Comparison of ENCODE assay signal across 13 cellular contexts in genomic region chr1:165290143-165290542, GRCh38.
A peak's percentile ranks its signal among the peaks of the same experiment; 100 is the strongest.
DNase-seq lines count a peak whose midpoint lies in the region; ATAC-seq and TF ChIP-seq lines count a peak whose summit lies in the region.
"Had no signal": no experiment of that assay in that cellular context is flagged by ENCODE, and none has a peak within 500 bp of the region (broad histone marks: within the 10 kb centered on the region; RNA-seq: fewer than 3 reads in every experiment).

No MANE protein-coding gene starts in this region.

- H3K36me3 ChIP-seq in GM23338 (ENCODE audit: insufficient read depth): no peaks in the 10 kb centered on the region
- H3K36me3 ChIP-seq in Panc1 (ENCODE audit: control insufficient read depth, insufficient read depth, low read length): no peaks in the 10 kb centered on the region

- intact Hi-C loops in Panc1 (cut with micrococcal nuclease; ENCODE audit: unreplicated experiment): no loop called here

- H3K9me2 ChIP-seq in GM23338 (ENCODE audit: insufficient read depth): peaks cover 4% of the 10 kb centered on the region; the same call in 1 of the 2 replicates

- TF ChIP-seq CTCF in AG09309 (IDR thresholded peaks at IDR 0.05; ENCODE audit: control insufficient read depth, insufficient read depth, low read depth, low read length, missing control alignments): peak; percentile 4
- TF ChIP-seq CTCF in GM23338 (conservative IDR thresholded peaks at IDR 0.05; ENCODE audit: low read depth in 2 of 2): peak; percentile 21 to 41; a peak in 3 of 4 replicates
- TF ChIP-seq CTCF in Panc1 (IDR thresholded peaks at IDR 0.05): peak; percentile 53
- no peak for TF ChIP-seq CTCF in foreskin fibroblast (IDR thresholded peaks at IDR 0.05; ENCODE audit: low read depth, low read length)

- H3K4me3 Mint-ChIP-seq in GM23338: no peak overlapping the region
- H3K4me3 Mint-ChIP-seq: activated T-helper 17 cell treated with anti-CD3 and anti-CD28 coated beads, Interleukin-2, amount 50 U/mL, for 72 hours; stimulated activated naive B cell treated with anti-CD40 and anti-IgM and Interleukin-4, amounts not matched to agents 10 μg/mL and 1 μg/mL and 100 μg/mL, for 72 hours had no signal

- no peak for ATAC-seq in GM23338
- 0 out of 2 replicates have a peak, but pooled peaks have one; percentile 70 for ATAC-seq in Panc1
- ATAC-seq: activated CD4-positive, CD25-positive, alpha-beta regulatory T cell treated with anti-CD3 and anti-CD28 coated beads, Interleukin-2, amount 50 U/mL, for 24 hours; activated T-helper 17 cell treated with anti-CD3 and anti-CD28 coated beads, Interleukin-2, amount 50 U/mL, for 72 hours; stimulated activated naive B cell treated with anti-CD40 and anti-IgM and Interleukin-4, amounts not matched to agents 10 μg/mL and 1 μg/mL and 100 μg/mL, for 72 hours had no signal

- H3K4me3 ChIP-seq in AG09309 (ENCODE audit: control insufficient read depth, low read depth, low read length): no peak overlapping the region
- no peak overlapping the region for H3K4me3 ChIP-seq in GM23338
- no peak overlapping the region for H3K4me3 ChIP-seq in Panc1 (ENCODE audit: low read depth in 2 of 2, low read length in 2 of 2)
- no peak overlapping the region for H3K4me3 ChIP-seq in foreskin fibroblast (ENCODE audit: low read depth in 1 of 2, low read length in 2 of 2)

- peaks cover 2% of the 10 kb centered on the region for H3K27me3 Mint-ChIP-seq in GM23338 (ENCODE audit: insufficient read depth, low read depth, poor library complexity)

- DNase-seq in AG09309 (ENCODE audit: low read depth): no peak
- DNase-seq in GM23338 (ENCODE audit: low spot score): peak; percentile 42
- DNase-seq in Panc1 (ENCODE audit: low read depth, low spot score): no peak
- peak; percentile 1 to 2 for DNase-seq in foreskin fibroblast
- DNase-seq in islet precursor cell: no peak
- DNase-seq in activated CD4-positive, alpha-beta T cell treated with anti-CD3 and anti-CD28 coated beads, Interleukin-2, amount 50 U/mL, for 4 hours: no peak
- DNase-seq in activated naive CD4-positive, alpha-beta T cell treated with anti-CD3 and anti-CD28 coated beads, Interleukin-2, amount 50 U/mL, for 16 hours: no peak
- DNase-seq in NCI-H2029 (lab: John Stamatoyannopoulos, UW): no peak
- DNase-seq: Kasumi-1; stimulated activated CD4-positive, alpha-beta T cell treated with anti-CD3 and anti-CD28 coated beads, Interleukin-2, amount 100 ng/mL, for 48 hours; stimulated activated naive B cell treated with anti-CD40 and anti-IgM and Interleukin-4, amounts not matched to agents 10 μg/mL and 1 μg/mL and 100 μg/mL, for 72 hours had no signal

- H3K9me3 ChIP-seq in Panc1 (ENCODE audit: control insufficient read depth, insufficient read depth, low read depth, low read length): no peaks in the 10 kb centered on the region

- H3K9me3 Mint-ChIP-seq in GM23338: peaks cover 11% of the 10 kb centered on the region
- H3K9me3 Mint-ChIP-seq: activated T-helper 17 cell treated with anti-CD3 and anti-CD28 coated beads, Interleukin-2, amount 50 U/mL, for 72 hours had no signal

- no peaks in the 10 kb centered on the region for H3K27me3 ChIP-seq in GM23338 (ENCODE audit: insufficient read depth)
- H3K27me3 ChIP-seq in Panc1 (ENCODE audit: control insufficient read depth, insufficient read depth, low read length): no peaks in the 10 kb centered on the region

- H3K79me2 ChIP-seq in GM23338 (replicated peaks; ENCODE audit: insufficient read depth): no peaks in the 10 kb centered on the region

- peaks cover 9% of the 10 kb centered on the region; the same call in 1 of the 2 replicates for H3K4me1 ChIP-seq in GM23338 (ENCODE audit: insufficient read depth)
- no peaks in the 10 kb centered on the region for H3K4me1 ChIP-seq in Panc1 (ENCODE audit: control insufficient read depth, insufficient read depth, low read length)

- peaks cover 15% of the 10 kb centered on the region for H3K4me1 Mint-ChIP-seq in GM23338
- H3K4me1 Mint-ChIP-seq: activated T-helper 17 cell treated with anti-CD3 and anti-CD28 coated beads, Interleukin-2, amount 50 U/mL, for 72 hours; stimulated activated naive B cell treated with anti-CD40 and anti-IgM and Interleukin-4, amounts not matched to agents 10 μg/mL and 1 μg/mL and 100 μg/mL, for 72 hours had no signal

- no peaks in the 10 kb centered on the region for H4K20me1 ChIP-seq in GM23338 (replicated peaks; ENCODE audit: insufficient read depth)

- H3K27ac Mint-ChIP-seq in GM23338: no peak overlapping the region
- H3K27ac Mint-ChIP-seq: activated T-helper 17 cell treated with anti-CD3 and anti-CD28 coated beads, Interleukin-2, amount 50 U/mL, for 72 hours; stimulated activated naive B cell treated with anti-CD40 and anti-IgM and Interleukin-4, amounts not matched to agents 10 μg/mL and 1 μg/mL and 100 μg/mL, for 72 hours had no signal

- in situ Hi-C loops in Panc1 (cut with HindIII; ENCODE audit: low pct_unique_long_range_greater_than_20kb, low sequenced_read_pairs): no loop called here

- CTCF ChIA-PET in Panc1 (lab: Charles Lee): no interaction called here

- no peak overlapping the region for H3K4me2 ChIP-seq in GM23338

- no peak overlapping the region for H2AFZ ChIP-seq in GM23338

- H3K36me3 Mint-ChIP-seq in GM23338 (ENCODE audit: low read depth): peaks cover 3% of the 10 kb centered on the region; the same call in 1 of the 3 replicates
- H3K36me3 Mint-ChIP-seq: stimulated activated naive B cell treated with anti-CD40 and anti-IgM and Interleukin-4, amounts not matched to agents 10 μg/mL and 1 μg/mL and 100 μg/mL, for 72 hours had no signal

- no TSS peak for BruUV-seq in Panc1 (replicated peaks; lab: Mats Ljungman, UMichigan)

- POLR2A ChIA-PET in Panc1 (lab: Charles Lee): no interaction called here

- H3K27ac ChIP-seq in GM23338 (ENCODE audit: low read depth) (no peak overlapping the region), Panc1 (ENCODE audit: low read length) (no peak overlapping the region)

- H3F3A ChIP-seq in GM23338 (replicated peaks; ENCODE audit: low read depth): no peaks in the 10 kb centered on the region

TF ChIP-seq in GM23338, 12 proteins besides CTCF, POLR2A, EP300 and RAD21 (continues in another document):
- TF ChIP-seq JUNB (IDR thresholded peaks at IDR 0.05; ENCODE audit: unreplicated experiment) (no peak), ZNF114 (CRISPR knock-in tag; IDR thresholded peaks at IDR 0.05) (no peak), STAT1 (IDR thresholded peaks at IDR 0.05; ENCODE audit: unreplicated experiment) (no peak), EZH2phosphoT487 (IDR thresholded peaks at IDR 0.05; ENCODE audit: unreplicated experiment) (no peak), CREB1 (CRISPR knock-in tag; IDR thresholded peaks at IDR 0.05; ENCODE audit: low read depth) (no peak)
- TF ChIP-seq, protein P1, sequence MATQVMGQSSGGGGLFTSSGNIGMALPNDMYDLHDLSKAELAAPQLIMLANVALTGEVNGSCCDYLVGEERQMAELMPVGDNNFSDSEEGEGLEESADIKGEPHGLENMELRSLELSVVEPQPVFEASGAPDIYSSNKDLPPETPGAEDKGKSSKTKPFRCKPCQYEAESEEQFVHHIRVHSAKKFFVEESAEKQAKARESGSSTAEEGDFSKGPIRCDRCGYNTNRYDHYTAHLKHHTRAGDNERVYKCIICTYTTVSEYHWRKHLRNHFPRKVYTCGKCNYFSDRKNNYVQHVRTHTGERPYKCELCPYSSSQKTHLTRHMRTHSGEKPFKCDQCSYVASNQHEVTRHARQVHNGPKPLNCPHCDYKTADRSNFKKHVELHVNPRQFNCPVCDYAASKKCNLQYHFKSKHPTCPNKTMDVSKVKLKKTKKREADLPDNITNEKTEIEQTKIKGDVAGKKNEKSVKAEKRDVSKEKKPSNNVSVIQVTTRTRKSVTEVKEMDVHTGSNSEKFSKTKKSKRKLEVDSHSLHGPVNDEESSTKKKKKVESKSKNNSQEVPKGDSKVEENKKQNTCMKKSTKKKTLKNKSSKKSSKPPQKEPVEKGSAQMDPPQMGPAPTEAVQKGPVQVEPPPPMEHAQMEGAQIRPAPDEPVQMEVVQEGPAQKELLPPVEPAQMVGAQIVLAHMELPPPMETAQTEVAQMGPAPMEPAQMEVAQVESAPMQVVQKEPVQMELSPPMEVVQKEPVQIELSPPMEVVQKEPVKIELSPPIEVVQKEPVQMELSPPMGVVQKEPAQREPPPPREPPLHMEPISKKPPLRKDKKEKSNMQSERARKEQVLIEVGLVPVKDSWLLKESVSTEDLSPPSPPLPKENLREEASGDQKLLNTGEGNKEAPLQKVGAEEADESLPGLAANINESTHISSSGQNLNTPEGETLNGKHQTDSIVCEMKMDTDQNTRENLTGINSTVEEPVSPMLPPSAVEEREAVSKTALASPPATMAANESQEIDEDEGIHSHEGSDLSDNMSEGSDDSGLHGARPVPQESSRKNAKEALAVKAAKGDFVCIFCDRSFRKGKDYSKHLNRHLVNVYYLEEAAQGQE (IDR thresholded peaks at IDR 0.05; ENCODE audit: unreplicated experiment): no peak
- TF ChIP-seq, protein P2, sequence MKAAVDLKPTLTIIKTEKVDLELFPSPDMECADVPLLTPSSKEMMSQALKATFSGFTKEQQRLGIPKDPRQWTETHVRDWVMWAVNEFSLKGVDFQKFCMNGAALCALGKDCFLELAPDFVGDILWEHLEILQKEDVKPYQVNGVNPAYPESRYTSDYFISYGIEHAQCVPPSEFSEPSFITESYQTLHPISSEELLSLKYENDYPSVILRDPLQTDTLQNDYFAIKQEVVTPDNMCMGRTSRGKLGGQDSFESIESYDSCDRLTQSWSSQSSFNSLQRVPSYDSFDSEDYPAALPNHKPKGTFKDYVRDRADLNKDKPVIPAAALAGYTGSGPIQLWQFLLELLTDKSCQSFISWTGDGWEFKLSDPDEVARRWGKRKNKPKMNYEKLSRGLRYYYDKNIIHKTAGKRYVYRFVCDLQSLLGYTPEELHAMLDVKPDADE (IDR thresholded peaks at IDR 0.05): no peak

Comparison
In these comparisons a context has a peak if more than half of its experiments do, and no peak if none do; other contexts are left out.
1. DNase-seq: peak in GM23338 (single experiment) and foreskin fibroblast (2 of 2); none in AG09309 (single experiment), Panc1 (single experiment), islet precursor cell (single experiment), activated CD4-positive, alpha-beta T cell treated with anti-CD3 and anti-CD28 coated beads, Interleukin-2, amount 50 U/mL, for 4 hours (0 of 2), activated naive CD4-positive, alpha-beta T cell treated with anti-CD3 and anti-CD28 coated beads, Interleukin-2, amount 50 U/mL, for 16 hours (single experiment) and NCI-H2029 (single experiment).